ENCODE assay signal across 9 cellular contexts in genomic region chr2:217903859-217904613, GRCh38.
DNase-seq lines count a peak whose midpoint lies in the region; ATAC-seq and TF ChIP-seq lines count a peak whose summit lies in the region.
"Had no signal": no experiment of that assay in that cellular context is flagged by ENCODE, and none has a peak within 500 bp of the region (broad histone marks: within the 10 kb centered on the region; RNA-seq: fewer than 3 reads in every experiment).

No MANE protein-coding gene starts in this region.

- POLR2A ChIA-PET in SK-N-SH (lab: Yijun Ruan, JAX): interaction anchor here (1.2 kb wide), 1 partner anchor 17 kb away, joined by 3 read pairs; no protein-coding TSS in a partner anchor

- H3K79me2 ChIP-seq in SK-N-SH (ENCODE audit: insufficient read depth): peaks cover 79% of the 10 kb centered on the region

- H3K9me2 ChIP-seq in SK-N-SH: no peaks in the 10 kb centered on the region

- H3K4me2 ChIP-seq in SK-N-SH: no peak overlapping the region

- H3K36me3 ChIP-seq in SK-N-SH (replicated peaks in 1 of 2; ENCODE audit: control insufficient read depth in 1 of 2, insufficient read depth in 2 of 2, low read length in 1 of 2): peaks cover 19 to 21% of the 10 kb centered on the region in 2 experiments
- no peaks in the 10 kb centered on the region for H3K36me3 ChIP-seq in mucosa of stomach (ENCODE audit: control insufficient read depth, insufficient read depth, low read length)
- H3K36me3 ChIP-seq in tibial artery: peaks cover 29 to 47% (median 33%) of the 10 kb centered on the region in 3 donors

- H3K27ac ChIP-seq in SK-N-SH (ENCODE audit: low read depth in 2 of 2, low read length in 1 of 2): peak overlapping the region; percentile 14 to 90; a peak in 3 of 4 replicates
- peak overlapping the region; percentile 95 to 98 for H3K27ac ChIP-seq in tibial artery

- H3K9me3 ChIP-seq in SK-N-SH (no peaks in the 10 kb centered on the region), mucosa of stomach (ENCODE audit: control insufficient read depth, low read length) (no peaks in the 10 kb centered on the region), tibial artery (no peaks in the 10 kb centered on the region)

- no peaks in the 10 kb centered on the region for H3K27me3 ChIP-seq in SK-N-SH (ENCODE audit: insufficient read depth)
- H3K27me3 ChIP-seq in mucosa of stomach (ENCODE audit: control insufficient read depth, insufficient read depth, low read length): no peaks in the 10 kb centered on the region
- H3K27me3 ChIP-seq in tibial artery: no peaks in the 10 kb centered on the region

- no peak overlapping the region for H3K4me3 ChIP-seq in SK-N-SH (ENCODE audit: low read depth in 2 of 2, low read length in 1 of 2)
- H3K4me3 ChIP-seq in fibroblast of mammary gland (ENCODE audit: control insufficient read depth, low read depth, low read length): no peak overlapping the region
- H3K4me3 ChIP-seq in mucosa of stomach (ENCODE audit: low read length): no peak overlapping the region
- peak overlapping the region; percentile 0 to 53 for H3K4me3 ChIP-seq in tibial artery
- H3K4me3 ChIP-seq: K562 had no signal

- H2AFZ ChIP-seq in SK-N-SH (ENCODE audit: low read depth): no peak overlapping the region

- intact Hi-C loops in tibial artery (cut with DNase I; ENCODE audit: low total_unique reads): no loop called here

- 62% methylated on average over 6 of the region's 11 CpGs for WGBS in SK-N-SH (ENCODE audit: low lambda C conversion rate)

- no peak for TF ChIP-seq EP300 in SK-N-SH (IDR thresholded peaks at IDR 0.05; ENCODE audit: borderline replicate concordance in 1 of 2, low read depth in 1 of 2, low read length in 1 of 2)

- no peak overlapping the region for H3K9ac ChIP-seq in SK-N-SH
- peak overlapping the region; percentile 53 for H3K9ac ChIP-seq in mucosa of stomach (ENCODE audit: low read length)

- no peak for ATAC-seq in HG03280 (IDR thresholded peaks at IDR 0.05; ENCODE audit: unreplicated experiment)
- ATAC-seq: K562 had no signal

- TF ChIP-seq CTCF in SK-N-SH (IDR thresholded peaks at IDR 0.05) (no peak), fibroblast of mammary gland (conservative IDR thresholded peaks at IDR 0.05; ENCODE audit: control insufficient read depth, insufficient read depth, low read depth, low read length) (no peak), tibial artery (IDR thresholded peaks at IDR 0.05) (peak in 1 of 2 experiments; percentile 16)

- H3F3A ChIP-seq in SK-N-SH (replicated peaks; ENCODE audit: insufficient read depth): peaks cover 42% of the 10 kb centered on the region

- H3K4me1 ChIP-seq in SK-N-SH (ENCODE audit: control insufficient read depth in 1 of 2, insufficient read depth in 2 of 2, low read depth in 1 of 2, low read length in 1 of 2) (peaks cover 10 to 50% of the 10 kb centered on the region in 2 experiments; a peak in 2 of 4 replicates), mucosa of stomach (ENCODE audit: control insufficient read depth, insufficient read depth, low read length) (peaks cover 53% of the 10 kb centered on the region), tibial artery (peaks cover 12 to 100% (median 97%) of the 10 kb centered on the region in 4 donors)

- DNase-seq in SK-N-SH: peak; percentile 76
- peak; percentile 40 for DNase-seq in fibroblast of mammary gland (ENCODE audit: low read depth)
- DNase-seq in tibial artery: peak; percentile 89 to 96
- no peak for DNase-seq in NOMO-1 treated with dmso at 0.1 percent for 144 hours (lab: John Stamatoyannopoulos, UW; ENCODE audit: unreplicated experiment)
- no peak for DNase-seq in ecto neural progenitor cell (ENCODE audit: low spot score)
- no peak for DNase-seq in stimulated activated CD4-positive, alpha-beta T cell treated with anti-CD3 and anti-CD28 coated beads, Interleukin-12 subunit alpha, Interleukin-12 subunit beta, amount 100 ng/mL, for 4 hours

- CTCF ChIA-PET in SK-N-SH (lab: Yijun Ruan, JAX): interaction anchor here (1.0 to 6.2 kb wide), 10 partner anchors 14 to 165 kb away, joined by 3 to 49 read pairs (median 4); partner anchors contain the start of gene RUFY4

- no peak for TF ChIP-seq RAD21 in SK-N-SH (IDR thresholded peaks at IDR 0.05; ENCODE audit: low read length)

- peaks cover 65% of the 10 kb centered on the region for H4K20me1 ChIP-seq in SK-N-SH (ENCODE audit: insufficient read depth)

TF ChIP-seq in SK-N-SH, 30 proteins besides CTCF, POLR2A, EP300 and RAD21:
- TF ChIP-seq MXI1 (IDR thresholded peaks at IDR 0.05; ENCODE audit: low read depth, low read length) (0 out of 2 replicates have a peak, but pooled peaks have one; percentile 20), MEF2A (IDR thresholded peaks at IDR 0.05; ENCODE audit: borderline replicate concordance, low read depth) (no peak), FOXJ3 (CRISPR knock-in tag; IDR thresholded peaks at IDR 0.05) (peak; percentile 73; the same call in 1 of the 2 replicates)

Comparison
In these comparisons a context has a peak if more than half of its experiments do, and no peak if none do; other contexts are left out.
1. DNase-seq: peak in SK-N-SH (single experiment), fibroblast of mammary gland (single experiment) and tibial artery (2 of 2); none in NOMO-1 treated with dmso at 0.1 percent for 144 hours (single experiment), ecto neural progenitor cell (single experiment) and stimulated activated CD4-positive, alpha-beta T cell treated with anti-CD3 and anti-CD28 coated beads, Interleukin-12 subunit alpha, Interleukin-12 subunit beta, amount 100 ng/mL, for 4 hours (single experiment).
2. H3K4me3 ChIP-seq: peak in tibial artery (2 of 2); none in SK-N-SH (0 of 2), fibroblast of mammary gland (single experiment) and mucosa of stomach (single experiment).